ENCODE assay signal across 13 cellular contexts in the genomic region with DNA sequence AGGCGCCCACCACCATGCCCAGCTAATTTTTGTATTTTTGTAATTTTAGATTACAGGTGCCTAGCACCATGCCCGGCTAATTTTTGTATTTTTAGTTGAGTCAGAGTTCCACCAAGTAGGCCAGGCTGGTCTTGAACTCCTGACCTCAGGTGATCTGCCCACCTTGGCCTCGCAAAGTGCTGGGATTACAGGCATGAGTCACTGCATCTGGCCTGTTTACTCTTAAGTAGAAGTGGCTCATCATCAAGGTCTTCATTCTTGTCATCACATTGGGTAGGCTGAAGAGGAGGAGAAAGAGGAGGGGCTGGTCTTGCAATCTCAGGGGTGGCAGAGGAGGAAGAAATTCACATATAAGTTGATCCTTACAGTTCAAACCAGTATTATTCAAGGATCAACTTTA.
DNase-seq lines count a peak whose midpoint lies in the region; ATAC-seq and TF ChIP-seq lines count a peak whose summit lies in the region.
"Had no signal": no experiment of that assay in that cellular context is flagged by ENCODE, and none has a peak within 500 bp of the region (broad histone marks: within the 10 kb centered on the region; RNA-seq: fewer than 3 reads in every experiment).

No MANE protein-coding gene starts in this region.

- no TSS peak for BruUV-seq in HCT116 (replicated peaks; lab: Mats Ljungman, UMichigan)

- POLR2A ChIA-PET in HCT116 (lab: Charles Lee): no interaction called here

- RAD21 ChIA-PET in HCT116 (lab: Charles Lee; ENCODE audit: low non-redundant PET in 1 of 2, low total read pairs in 2 of 2, uncharacterized antibody in 2 of 2, unreplicated experiment in 2 of 2): no interaction called here

- no peaks in the 10 kb centered on the region for H3K79me2 ChIP-seq in HCT116 (ENCODE audit: insufficient read depth, low read length)

- no peaks in the 10 kb centered on the region for H3K9me3 ChIP-seq in HCT116 (ENCODE audit: control insufficient read depth in 1 of 2, insufficient read depth in 1 of 2, low read depth in 1 of 2, low read length in 2 of 2)
- H3K9me3 ChIP-seq: thyroid gland had no signal

- H3K4me2 ChIP-seq in HCT116 (ENCODE audit: low read length): no peak overlapping the region
- H3K4me2 ChIP-seq: smooth muscle cell had no signal

- H3K9me2 ChIP-seq in HCT116 (ENCODE audit: insufficient read depth): no peaks in the 10 kb centered on the region

- DNase-seq in activated CD4-positive, CD25-positive, alpha-beta regulatory T cell treated with anti-CD3 and anti-CD28 coated beads, Interleukin-2, amount 50 U/mL, for 72 hours: no peak
- DNase-seq in HCT116 (ENCODE audit: low read depth, low spot score) (no peak), kidney tubule cell (ENCODE audit: low spot score) (peak; percentile 21), amygdala (lab: John Stamatoyannopoulos, UW) (no peak), Right ventricle myocardium superior (no peak), left cardiac atrium (no peak)
- DNase-seq in activated T-cell treated with anti-CD3 and anti-CD28 coated beads, Interleukin-2, amount 50 U/mL, for 48 hours: peak; percentile 51 to 55
- DNase-seq: dermis blood vessel endothelial cell, SIG-M5, thyroid gland had no signal

- H3K36me3 ChIP-seq in HCT116 (ENCODE audit: control insufficient read depth in 1 of 2, insufficient read depth in 2 of 2, low read length in 2 of 2): no peaks in the 10 kb centered on the region
- H3K36me3 ChIP-seq: thyroid gland had no signal

- no peak overlapping the region for H3K9ac ChIP-seq in HCT116 (ENCODE audit: low read length)

- CTCF ChIA-PET in HCT116 (lab: Charles Lee): no interaction called here

- no peaks in the 10 kb centered on the region for H3K4me1 ChIP-seq in HCT116 (ENCODE audit: control insufficient read depth in 1 of 2, insufficient read depth in 2 of 2, low read length in 2 of 2)
- H3K4me1 ChIP-seq: thyroid gland had no signal

- TF ChIP-seq CTCF in HCT116 (IDR thresholded peaks at IDR 0.05 in 2 of 3, conservative IDR thresholded peaks at IDR 0.05 in 1 of 3; ENCODE audit: borderline replicate concordance in 1 of 3, insufficient read depth in 1 of 3, low read depth in 2 of 3, low read length in 2 of 3): no peak

- no peaks in the 10 kb centered on the region for H3K27me3 ChIP-seq in HCT116 (ENCODE audit: insufficient read depth, low read length)
- H3K27me3 ChIP-seq: thyroid gland had no signal

- peak; percentile 22 to 46 for ATAC-seq in activated CD4-positive, CD25-positive, alpha-beta regulatory T cell treated with anti-CD3 and anti-CD28 coated beads, Interleukin-2, amount 50 U/mL, for 24 hours
- ATAC-seq in HCT116 (0 out of 2 replicates have a peak, but pooled peaks have one; percentile 34), Right ventricle myocardium superior (ENCODE audit: poor library complexity) (no peak), left cardiac atrium (no peak)

- TF ChIP-seq POLR2A in HCT116 (IDR thresholded peaks at IDR 0.05; ENCODE audit: borderline replicate concordance, extremely low read depth, insufficient read depth, insufficient read length): no peak

- no peaks in the 10 kb centered on the region for H4K20me1 ChIP-seq in HCT116 (ENCODE audit: insufficient read depth)

- intact Hi-C loops in HCT116 (cut with micrococcal nuclease): no loop called here
- intact Hi-C loops in Right ventricle myocardium superior (cut with DNase I): no loop called here
- intact Hi-C loops in left cardiac atrium (cut with DNase I): no loop called here

- no peak overlapping the region for H3K27ac ChIP-seq in HCT116 (ENCODE audit: low read depth, low read length)
- H3K27ac ChIP-seq: thyroid gland had no signal

- H2AFZ ChIP-seq in HCT116 (ENCODE audit: low read depth, low read length, poor library complexity, severe bottlenecking): no peak overlapping the region

- no peak for TF ChIP-seq RAD21 in HCT116 (IDR thresholded peaks at IDR 0.05; ENCODE audit: low read depth)

- H3K4me3 ChIP-seq in HCT116 (replicated peaks in 1 of 2; ENCODE audit: low read depth in 1 of 2, low read length in 2 of 2): no peak overlapping the region
- H3K4me3 ChIP-seq: lung, smooth muscle cell, thyroid gland had no signal

TF ChIP-seq in HCT116, 20 proteins besides CTCF, POLR2A, EP300 and RAD21:
- TF ChIP-seq TCF7L2 (IDR thresholded peaks at IDR 0.05; ENCODE audit: borderline replicate concordance, extremely low read depth, insufficient read depth, insufficient read length): no peak
- no peak for TF ChIP-seq SIN3A (IDR thresholded peaks at IDR 0.05; ENCODE audit: low read depth)
- TF ChIP-seq ZFX (IDR thresholded peaks at IDR 0.05): no peak
- TF ChIP-seq EZH2phosphoT487 (IDR thresholded peaks at IDR 0.05; ENCODE audit: borderline replicate concordance): no peak
- TF ChIP-seq EGR1 (IDR thresholded peaks at IDR 0.05; ENCODE audit: low read depth): peak; percentile 41; the same call in 1 of the 2 replicates

Comparison
In these comparisons a context has a peak if more than half of its experiments do, and no peak if none do; other contexts are left out.
1. ATAC-seq: peak in activated CD4-positive, CD25-positive, alpha-beta regulatory T cell treated with anti-CD3 and anti-CD28 coated beads, Interleukin-2, amount 50 U/mL, for 24 hours (2 of 2) and HCT116 (single experiment); none in Right ventricle myocardium superior (single experiment) and left cardiac atrium (0 of 2).
2. DNase-seq: peak in activated T-cell treated with anti-CD3 and anti-CD28 coated beads, Interleukin-2, amount 50 U/mL, for 48 hours (2 of 2) and kidney tubule cell (single experiment); none in activated CD4-positive, CD25-positive, alpha-beta regulatory T cell treated with anti-CD3 and anti-CD28 coated beads, Interleukin-2, amount 50 U/mL, for 72 hours (single experiment), HCT116 (single experiment), amygdala (0 of 56), Right ventricle myocardium superior (single experiment) and left cardiac atrium (single experiment).